15 cellular contexts compared by ENCODE assay signal in the genomic region with DNA sequence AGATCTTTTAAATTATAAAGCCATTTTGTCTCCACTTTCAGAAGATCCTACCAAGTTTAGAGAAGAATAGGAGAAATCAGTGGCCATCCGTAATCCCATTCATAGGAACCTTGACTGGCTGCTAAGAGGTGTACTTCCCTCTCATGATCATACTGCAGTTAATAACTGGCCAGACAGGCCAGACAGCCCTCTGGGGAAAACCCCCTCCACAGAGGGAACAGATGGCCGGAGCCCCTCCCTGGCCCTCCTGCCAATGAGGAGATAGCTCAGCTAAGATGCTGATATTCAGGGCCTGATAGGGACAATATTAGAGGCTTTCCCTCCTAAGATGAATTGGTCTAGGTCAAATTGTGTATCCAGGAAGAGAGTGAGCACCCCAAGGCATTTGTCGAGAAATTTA.
DNase-seq lines count a peak whose midpoint lies in the region; ATAC-seq lines count a peak whose summit lies in the region.
"Had no signal": no experiment of that assay in that cellular context is flagged by ENCODE, and none has a peak within 500 bp of the region (broad histone marks: within the 10 kb centered on the region; RNA-seq: fewer than 3 reads in every experiment).

No MANE protein-coding gene starts in this region.

- DNase-seq in DMS 273 (lab: John Stamatoyannopoulos, UW; ENCODE audit: unreplicated experiment): peak; percentile 41
- DNase-seq in DMS 273 treated with DMSO at 0.1 percent for 48 hours (lab: John Stamatoyannopoulos, UW): no peak
- peak; percentile 57 to 90 for DNase-seq in NCI-H524 (lab: John Stamatoyannopoulos, UW)
- DNase-seq in SK-N-DZ (ENCODE audit: low spot score): peak; percentile 57
- DNase-seq in retina: peak; percentile 10
- no peak for DNase-seq in NCI-H2227 (lab: John Stamatoyannopoulos, UW; ENCODE audit: unreplicated experiment)
- DNase-seq in NCI-H1930 (lab: John Stamatoyannopoulos, UW): no peak
- DNase-seq: C1 segment of cervical spinal cord; CD4-positive, alpha-beta T cell; DMS53; GF-D8; HCEC 1CT; HFFc6 had no signal

- ATAC-seq in GM18868 (IDR thresholded peaks at IDR 0.05; ENCODE audit: unreplicated experiment): no peak
- ATAC-seq: HepG2 had no signal

Comparison
In these comparisons a context has a peak if more than half of its experiments do, and no peak if none do; other contexts are left out.
1. DNase-seq: peak in DMS 273 (single experiment), NCI-H524 (2 of 2), SK-N-DZ (single experiment) and retina (single experiment); none in DMS 273 treated with DMSO at 0.1 percent for 48 hours (single experiment), NCI-H2227 (single experiment) and NCI-H1930 (0 of 2).